Comparison of ENCODE assay signal across 8 cellular contexts in genomic region chr4:153152453-153153338, GRCh38. TPM values are rescaled to one million over a fixed set of nuclear protein-coding genes. Genes with fewer than 3 reads are reported as not detected.
DNase-seq lines count a peak whose midpoint lies in the region; ATAC-seq and TF ChIP-seq lines count a peak whose summit lies in the region.

No MANE protein-coding gene starts in this region.

- H3K27ac Mint-ChIP-seq in CD4-positive, alpha-beta T cell, result peak overlapping the region; percentile 92

- H3K4me1 Mint-ChIP-seq in CD4-positive, alpha-beta T cell (ENCODE audit: low read depth), result peaks cover 50% of the 10 kb centered on the region

- H3K9me3 ChIP-seq in CD4-positive, alpha-beta T cell (ENCODE audit: control insufficient read depth, low read length), result no peaks in the 10 kb centered on the region
- no peaks in the 10 kb centered on the region for H3K9me3 ChIP-seq in SK-N-SH

- ATAC-seq in CD4-positive, alpha-beta T cell (ENCODE audit: poor library complexity), result peak; percentile 43
- ATAC-seq in GM21528 (IDR thresholded peaks at IDR 0.05; ENCODE audit: low FRiP score, unreplicated experiment), result peak; percentile 16
- ATAC-seq in left ventricle myocardium superior, result peak; percentile 59

- WGBS in SK-N-SH (ENCODE audit: low lambda C conversion rate), result 42% methylated on average over 28 of the region's 45 CpGs

- peak overlapping the region; percentile 95 for H3K4me3 Mint-ChIP-seq in CD4-positive, alpha-beta T cell

- peak overlapping the region; percentile 77; the same call in 1 of the 2 replicates for H3K9ac ChIP-seq in SK-N-SH

- intact Hi-C loops in CD4-positive, alpha-beta T cell (cut with DNase I, micrococcal nuclease), result loop anchor here (5.0 kb wide), 2 partner anchors 55 to 95 kb away; no protein-coding TSS in a partner anchor
- intact Hi-C loops in left ventricle myocardium superior (cut with micrococcal nuclease), result no loop called here

- H3K79me2 ChIP-seq in SK-N-SH (ENCODE audit: insufficient read depth), result no peaks in the 10 kb centered on the region

- CTCF ChIA-PET in CD4-positive, alpha-beta T cell (lab: Charles Lee), result interaction anchor here (0.8 to 2.3 kb wide), 3 partner anchors 10 to 68 kb away, joined by 4 to 6 read pairs (median 5); no protein-coding TSS in a partner anchor
- CTCF ChIA-PET in SK-N-SH (lab: Yijun Ruan, JAX), result interaction anchor here (1.0 to 1.7 kb wide), 5 partner anchors 10 to 71 kb away, joined by 3 to 7 read pairs (median 4); no protein-coding TSS in a partner anchor

- POLR2A ChIA-PET in CD4-positive, alpha-beta T cell (lab: Charles Lee), result interaction anchor here (0.6 to 1.7 kb wide), 6 partner anchors 10 to 422 kb away, joined by 3 to 11 read pairs (median 3); no protein-coding TSS in a partner anchor
- POLR2A ChIA-PET in SK-N-SH (lab: Yijun Ruan, JAX), result interaction anchor here (0.7 to 1.4 kb wide), 2 partner anchors 8 to 71 kb away, joined by 5 to 7 read pairs; no protein-coding TSS in a partner anchor

- peaks cover 0 to 37% of the 10 kb centered on the region in 2 experiments; a peak in 3 of 4 replicates for H3K4me1 ChIP-seq in SK-N-SH (ENCODE audit: control insufficient read depth in 1 of 2, insufficient read depth in 2 of 2, low read depth in 1 of 2, low read length in 1 of 2)

- H3K9me3 Mint-ChIP-seq in CD4-positive, alpha-beta T cell, result no peaks in the 10 kb centered on the region

- no peaks in the 10 kb centered on the region for H3K9me2 ChIP-seq in SK-N-SH

- peak overlapping the region; percentile 93 for H3K4me2 ChIP-seq in SK-N-SH

- no peaks in the 10 kb centered on the region for H4K20me1 ChIP-seq in SK-N-SH (ENCODE audit: insufficient read depth)

- no peak for TF ChIP-seq RAD21 in SK-N-SH (IDR thresholded peaks at IDR 0.05; ENCODE audit: low read length)

- no peaks in the 10 kb centered on the region for H3K36me3 Mint-ChIP-seq in CD4-positive, alpha-beta T cell (ENCODE audit: low read depth)

- peaks cover 13% of the 10 kb centered on the region for H3F3A ChIP-seq in SK-N-SH (replicated peaks; ENCODE audit: insufficient read depth)

- no peaks in the 10 kb centered on the region for H3K27me3 Mint-ChIP-seq in CD4-positive, alpha-beta T cell

- no peak for TF ChIP-seq EP300 in SK-N-SH (IDR thresholded peaks at IDR 0.05; ENCODE audit: borderline replicate concordance in 1 of 2, low read depth in 1 of 2, low read length in 1 of 2)

- H3K27ac ChIP-seq in CD4-positive, alpha-beta T cell (ENCODE audit: low read depth, low read length), result peak overlapping the region; percentile 67
- H3K27ac ChIP-seq in SK-N-SH (ENCODE audit: low read depth in 2 of 2, low read length in 1 of 2), result peak overlapping the region; percentile 47 to 98; a peak in 3 of 4 replicates

- H2AFZ ChIP-seq in SK-N-SH (ENCODE audit: low read depth), result peak overlapping the region; percentile 89; the same call in 1 of the 2 replicates

- peak overlapping the region; percentile 54 to 65 for H3K4me3 ChIP-seq in SK-N-SH (ENCODE audit: low read depth in 2 of 2, low read length in 1 of 2)

- H3K36me3 ChIP-seq in SK-N-SH (replicated peaks in 1 of 2; ENCODE audit: control insufficient read depth in 1 of 2, insufficient read depth in 2 of 2, low read length in 1 of 2), result no peaks in the 10 kb centered on the region

- no peak for TF ChIP-seq CTCF in CD4-positive, alpha-beta T cell (IDR thresholded peaks at IDR 0.05)
- TF ChIP-seq CTCF in SK-N-SH (IDR thresholded peaks at IDR 0.05), result no peak

- H3K27me3 ChIP-seq in CD4-positive, alpha-beta T cell (ENCODE audit: control insufficient read depth, insufficient read depth, low read length), result no peaks in the 10 kb centered on the region
- H3K27me3 ChIP-seq in SK-N-SH (ENCODE audit: insufficient read depth), result no peaks in the 10 kb centered on the region

- peak; percentile 43 to 71 (median 62) for DNase-seq in CD4-positive, alpha-beta T cell
- DNase-seq in LHCN-M2 (ENCODE audit: low read depth) (peak; percentile 20), SK-N-SH (peak; percentile 77), left ventricle myocardium superior (peak; percentile 56), retina (peak; percentile 94), GOT3 (lab: John Stamatoyannopoulos, UW) (no peak)
- peak; percentile 13 for DNase-seq in activated naive CD8-positive, alpha-beta T cell treated with anti-CD3 and anti-CD28 coated beads, Interleukin-2, amount 50 U/mL, for 16 hours (ENCODE audit: low read depth, low spot score)

TF ChIP-seq in SK-N-SH, 30 proteins besides CTCF, POLR2A, EP300 and RAD21:
- TF ChIP-seq JUND (IDR thresholded peaks at IDR 0.05) (no peak), ELF1 (IDR thresholded peaks at IDR 0.05) (no peak), NRF1 (IDR thresholded peaks at IDR 0.05; ENCODE audit: low read depth, low read length) (no peak), USF2 (IDR thresholded peaks at IDR 0.05; ENCODE audit: borderline replicate concordance, low read depth, low read length) (no peak), MXI1 (IDR thresholded peaks at IDR 0.05; ENCODE audit: low read depth, low read length) (peak; percentile 13), SMC3 (IDR thresholded peaks at IDR 0.05; ENCODE audit: low read depth, low read length) (no peak), TCF12 (IDR thresholded peaks at IDR 0.05) (0 out of 2 replicates have a peak, but pooled peaks have one; percentile 7), PBX3 (IDR thresholded peaks at IDR 0.05) (peak; percentile 33; the same call in 1 of the 2 replicates), REST (IDR thresholded peaks at IDR 0.05; ENCODE audit: low read depth, low read length) (no peak), RXRA (IDR thresholded peaks at IDR 0.05; ENCODE audit: borderline replicate concordance, low read depth) (no peak)
TF ChIP-seq in SK-N-SH: peak in this region for 3.

RNA-seq across cellular contexts. Expression of gene TRIM2, which starts 51.5 kb away (rescaled TPM):
- 1 to 10 TPM; 1.9 to 3.4 TPM for total RNA-seq in CD4-positive, alpha-beta T cell
- 11.0 and 11.5 TPM in 2 replicates for total RNA-seq in LHCN-M2 (2014; rRNA removed)
- polyA plus RNA-seq in LHCN-M2 (2012), result 2.4 TPM
- 16.4 and 21.2 TPM in 2 replicates for polyA plus RNA-seq in SK-N-SH (2012; rRNA removed)
- polyA plus RNA-seq in SK-N-SH (2012; cell fraction: cytosol; rRNA removed), result 13.7 and 16.3 TPM in 2 replicates
- 21.6 and 24.9 TPM in 2 replicates for polyA plus RNA-seq in SK-N-SH (2012; cell fraction: nucleus; rRNA removed)
- 18.6 TPM for total RNA-seq in left ventricle myocardium superior
